In the genomic region with DNA sequence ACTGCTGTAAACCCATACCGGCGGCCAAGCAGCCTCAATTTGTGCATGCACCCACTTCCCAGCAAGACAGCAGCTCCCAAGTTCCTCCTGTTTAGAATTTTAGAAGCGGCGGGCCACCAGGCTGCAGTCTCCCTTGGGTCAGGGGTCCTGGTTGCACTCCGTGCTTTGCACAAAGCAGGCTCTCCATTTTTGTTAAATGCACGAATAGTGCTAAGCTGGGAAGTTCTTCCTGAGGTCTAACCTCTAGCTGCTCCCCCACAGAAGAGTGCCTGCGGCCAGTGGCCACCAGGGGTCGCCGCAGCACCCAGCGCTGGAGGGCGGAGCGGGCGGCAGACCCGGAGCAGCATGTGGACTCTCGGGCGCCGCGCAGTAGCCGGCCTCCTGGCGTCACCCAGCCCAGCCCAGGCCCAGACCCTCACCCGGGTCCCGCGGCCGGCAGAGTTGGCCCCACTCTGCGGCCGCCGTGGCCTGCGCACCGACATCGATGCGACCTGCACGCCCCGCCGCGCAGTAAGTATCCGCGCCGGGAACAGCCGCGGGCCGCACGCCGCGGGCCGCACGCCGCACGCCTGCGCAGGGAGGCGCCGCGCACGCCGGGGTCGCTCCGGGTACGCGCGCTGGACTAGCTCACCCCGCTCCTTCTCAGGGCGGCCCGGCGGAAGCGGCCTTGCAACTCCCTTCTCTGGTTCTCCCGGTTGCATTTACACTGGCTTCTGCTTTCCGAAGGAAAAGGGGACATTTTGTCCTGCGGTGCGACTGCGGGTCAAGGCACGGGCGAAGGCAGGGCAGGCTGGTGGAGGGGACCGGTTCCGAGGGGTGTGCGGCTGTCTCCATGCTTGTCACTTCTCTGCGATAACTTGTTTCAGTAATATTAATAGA, we compare ENCODE assay signal across 8 cellular contexts. TPM values are rescaled to one million over a fixed set of nuclear protein-coding genes. Genes with fewer than 3 reads are reported as not detected.
DNase-seq lines count a peak whose midpoint lies in the region; ATAC-seq, FAIRE-seq and TF ChIP-seq lines count a peak whose summit lies in the region.

TSS of gene FXN (plus strand) at position 315 of the 879 bp plus-strand sequence. CDS start at position 346, 31 bp downstream.

- peak within 1 kb of the TSS; percentile 95 for H3K4me3 Mint-ChIP-seq in T-helper 2 cell treated with Interferon-gamma antibody and Interleukin-4, amounts not matched to agents 5 μg/mL and 100 μg/mL, for 36 hours
- peak within 1 kb of the TSS; percentile 97 for H3K4me3 Mint-ChIP-seq in astrocyte (ENCODE audit: unreplicated experiment)

- H3K9me3 Mint-ChIP-seq in T-helper 2 cell treated with Interferon-gamma antibody and Interleukin-4, amounts not matched to agents 5 μg/mL and 100 μg/mL, for 36 hours: no peaks in the 10 kb centered on the region
- no peaks in the 10 kb centered on the region for H3K9me3 Mint-ChIP-seq in astrocyte (ENCODE audit: unreplicated experiment)

- peaks cover 6% of the 10 kb centered on the region for H3K36me3 Mint-ChIP-seq in T-helper 2 cell treated with Interferon-gamma antibody and Interleukin-4, amounts not matched to agents 5 μg/mL and 100 μg/mL, for 36 hours (ENCODE audit: low read depth)
- H3K36me3 Mint-ChIP-seq in astrocyte (ENCODE audit: low read depth, unreplicated experiment): peaks cover 3% of the 10 kb centered on the region

- H3K4me2 ChIP-seq in astrocyte (ENCODE audit: low read length): peak within 1 kb of the TSS; percentile 95

- H3K9ac ChIP-seq in astrocyte (ENCODE audit: low read length): peak within 1 kb of the TSS; percentile 86

- peaks cover 33% of the 10 kb centered on the region for H3K79me2 ChIP-seq in astrocyte (ENCODE audit: insufficient read depth, low read length)

- no peaks in the 10 kb centered on the region for H3K9me3 ChIP-seq in astrocyte (ENCODE audit: insufficient read depth, low read depth, low read length)

- no peaks in the 10 kb centered on the region for H3K27me3 ChIP-seq in astrocyte (ENCODE audit: insufficient read depth, low read length)

- H3K4me1 Mint-ChIP-seq in T-helper 2 cell treated with Interferon-gamma antibody and Interleukin-4, amounts not matched to agents 5 μg/mL and 100 μg/mL, for 36 hours (ENCODE audit: low read depth): peaks cover 32% of the 10 kb centered on the region
- peaks cover 11% of the 10 kb centered on the region for H3K4me1 Mint-ChIP-seq in astrocyte (ENCODE audit: low read depth, unreplicated experiment)

- TF ChIP-seq CTCF in GM12874 (IDR thresholded peaks at IDR 0.05; ENCODE audit: insufficient read depth, low read depth, low read length) (peak; percentile 99), astrocyte (IDR thresholded peaks at IDR 0.05; ENCODE audit: insufficient read depth, low read depth, low read length) (peak; percentile 86), retinal pigment epithelial cell (conservative IDR thresholded peaks at IDR 0.05; ENCODE audit: low read depth, low read length) (peak; percentile 97)

- H3K36me3 ChIP-seq in astrocyte (ENCODE audit: insufficient read depth, low read length): peaks cover 2% of the 10 kb centered on the region

- H3K27ac Mint-ChIP-seq in T-helper 2 cell treated with Interferon-gamma antibody and Interleukin-4, amounts not matched to agents 5 μg/mL and 100 μg/mL, for 36 hours: peak within 1 kb of the TSS; percentile 87
- peak within 1 kb of the TSS; percentile 76 for H3K27ac Mint-ChIP-seq in astrocyte (ENCODE audit: unreplicated experiment)

- no peaks in the 10 kb centered on the region for H3K27me3 Mint-ChIP-seq in T-helper 2 cell treated with Interferon-gamma antibody and Interleukin-4, amounts not matched to agents 5 μg/mL and 100 μg/mL, for 36 hours (ENCODE audit: low read depth)
- H3K27me3 Mint-ChIP-seq in astrocyte (ENCODE audit: low read depth, unreplicated experiment): no peaks in the 10 kb centered on the region

- peak within 1 kb of the TSS; percentile 54 for H3K27ac ChIP-seq in astrocyte (ENCODE audit: low read depth, low read length)

- peak within 1 kb of the TSS; percentile 93 for H2AFZ ChIP-seq in astrocyte (ENCODE audit: low read depth, low read length)

- peaks cover under 1% of the 10 kb centered on the region for H4K20me1 ChIP-seq in astrocyte (ENCODE audit: insufficient read depth, low read length)

- H3K4me3 ChIP-seq in astrocyte (ENCODE audit: insufficient read depth, low read depth, low read length) (peak within 1 kb of the TSS; percentile 87), retinal pigment epithelial cell (ENCODE audit: low read length) (peak within 1 kb of the TSS; percentile 93)

- ATAC-seq in HG02588 (IDR thresholded peaks at IDR 0.05; ENCODE audit: unreplicated experiment): peak; percentile 94

- no peak for FAIRE-seq in astrocyte (lab: Jason Lieb, UNC)

- DNase-seq in NCI-H1048 (lab: John Stamatoyannopoulos, UW) (peak; percentile 17), astrocyte (ENCODE audit: low read depth) (peak; percentile 57), hepatic stellate cell (ENCODE audit: low spot score) (peak; percentile 93), retinal pigment epithelial cell (ENCODE audit: low read depth) (no peak), NCI-H187 (lab: John Stamatoyannopoulos, UW) (no peak)
- DNase-seq in T-helper 2 cell treated with Interferon-gamma antibody and Interleukin-4, amounts not matched to agents 5 μg/mL and 100 μg/mL, for 36 hours (ENCODE audit: low spot score): peak; percentile 81

- H3K4me1 ChIP-seq in astrocyte (ENCODE audit: insufficient read depth, low read length): peaks cover 6% of the 10 kb centered on the region

RNA-seq across cellular contexts. Expression of gene FXN, which starts in this region (rescaled TPM):
- 18.8 and 22.7 TPM in 2 replicates for total RNA-seq in astrocyte

Comparison
In these comparisons a context has a peak if more than half of its experiments do, and no peak if none do; other contexts are left out.
1. DNase-seq: peak in NCI-H1048 (single experiment), T-helper 2 cell treated with Interferon-gamma antibody and Interleukin-4, amounts not matched to agents 5 μg/mL and 100 μg/mL, for 36 hours (single experiment), astrocyte (single experiment) and hepatic stellate cell (single experiment); none in retinal pigment epithelial cell (single experiment) and NCI-H187 (0 of 2).
2. Peak in every context shown above with its lines, with median percentiles within 50 percentile points of each other: CTCF ChIP-seq.